1 cellular context compared by ENCODE assay signal in the genomic region with DNA sequence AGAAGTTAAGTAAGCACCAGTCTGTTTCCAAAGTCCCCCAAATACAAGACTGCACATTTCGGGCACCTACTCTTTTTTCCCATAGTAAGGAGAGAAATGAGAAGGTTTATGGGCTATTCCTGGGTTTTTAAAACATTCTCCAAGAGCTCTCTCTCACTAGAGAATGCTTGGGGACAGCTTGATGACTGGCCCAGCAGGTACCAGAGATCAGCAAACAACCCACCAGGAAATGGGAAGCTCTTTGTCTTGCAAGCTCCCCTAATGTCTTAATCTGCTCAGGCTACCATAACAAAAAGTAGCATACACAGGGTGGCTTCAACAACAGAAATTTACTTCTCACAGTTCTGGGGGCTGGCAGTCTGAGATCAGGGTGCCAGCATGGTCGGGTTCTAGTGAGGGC.
TF ChIP-seq lines count a peak whose summit lies in the region.

No MANE protein-coding gene starts in this region.

TF ChIP-seq in WTC11, 78 proteins besides CTCF, POLR2A, EP300 and RAD21 (continued from another document):
- no peak for TF ChIP-seq PREB (CRISPR knock-in tag; IDR thresholded peaks at IDR 0.05; ENCODE audit: borderline replicate concordance)
- TF ChIP-seq NFYB (CRISPR knock-in tag; conservative IDR thresholded peaks at IDR 0.05; ENCODE audit: low read depth), result no peak
- TF ChIP-seq ELF4 (CRISPR knock-in tag; IDR thresholded peaks at IDR 0.05; ENCODE audit: low read depth), result no peak
- no peak for TF ChIP-seq TEAD4 (CRISPR knock-in tag; IDR thresholded peaks at IDR 0.05)
- TF ChIP-seq ZNF317 (CRISPR knock-in tag; IDR thresholded peaks at IDR 0.05; ENCODE audit: borderline replicate concordance, low read depth), result no peak
- no peak for TF ChIP-seq USF2 (CRISPR knock-in tag; IDR thresholded peaks at IDR 0.05)
- TF ChIP-seq ZNF416 (CRISPR knock-in tag; IDR thresholded peaks at IDR 0.05), result no peak
- no peak for TF ChIP-seq FOXP1 (CRISPR knock-in tag; IDR thresholded peaks at IDR 0.05; ENCODE audit: borderline replicate concordance)
TF ChIP-seq in WTC11: peak in this region for 0.
